ENCODE assay signal across 9 cellular contexts in genomic region chr5:150295172-150295611, GRCh38. TPM values are rescaled to one million over a fixed set of nuclear protein-coding genes. Genes with fewer than 3 reads are reported as not detected.
A peak's percentile ranks its signal among the peaks of the same experiment; 100 is the strongest.
DNase-seq lines count a peak whose midpoint lies in the region; ATAC-seq and TF ChIP-seq lines count a peak whose summit lies in the region.
"Had no signal": no experiment of that assay in that cellular context is flagged by ENCODE, and none has a peak within 500 bp of the region (broad histone marks: within the 10 kb centered on the region; RNA-seq: fewer than 3 reads in every experiment).

No MANE protein-coding gene starts in this region.

- CTCF ChIA-PET in OCI-LY7 (lab: Charles Lee; ENCODE audit: unreplicated experiment) = no interaction called here

- H3K36me3 Mint-ChIP-seq in nephron (ENCODE audit: low read depth) = no peaks in the 10 kb centered on the region

- no peak overlapping the region for H3K4me3 Mint-ChIP-seq in nephron

- no peak for TF ChIP-seq CTCF in colonic mucosa (IDR thresholded peaks at IDR 0.05)
- TF ChIP-seq CTCF in nephron (IDR thresholded peaks at IDR 0.05; ENCODE audit: unreplicated experiment in 3 of 3) = no peak
- TF ChIP-seq CTCF in OCI-LY7 (conservative IDR thresholded peaks at IDR 0.05; ENCODE audit: low read length) = no peak

- H3K9me2 ChIP-seq in OCI-LY7 (ENCODE audit: insufficient read depth, low read length) = no peaks in the 10 kb centered on the region

- peak overlapping the region in 2 of 3 experiments; percentile 63 to 70 for H3K27ac Mint-ChIP-seq in nephron

- H3K9ac ChIP-seq in BLaER1 (no peak overlapping the region), colonic mucosa (ENCODE audit: low read depth in 2 of 2, low read length in 2 of 2) (no peak overlapping the region)

- H2AFZ ChIP-seq in OCI-LY7 (ENCODE audit: low read length) = no peak overlapping the region

- H3K27me3 Mint-ChIP-seq in nephron (ENCODE audit: low read depth) = peaks cover 12% of the 10 kb centered on the region

- H3K4me1 Mint-ChIP-seq in nephron = peaks cover 47% of the 10 kb centered on the region

- no TSS peak for BruUV-seq in OCI-LY7 (replicated peaks; lab: Mats Ljungman, UMichigan)

- H3K9me3 ChIP-seq in BLaER1 = no peaks in the 10 kb centered on the region
- H3K9me3 ChIP-seq in colonic mucosa = no peaks in the 10 kb centered on the region
- no peaks in the 10 kb centered on the region for H3K9me3 ChIP-seq in OCI-LY7 (ENCODE audit: low read length)

- H3K27ac ChIP-seq in BLaER1 = peak overlapping the region; percentile 1; the same call in 1 of the 2 replicates
- no peak overlapping the region for H3K27ac ChIP-seq in colonic mucosa
- H3K27ac ChIP-seq in OCI-LY7 (ENCODE audit: low read depth, low read length, poor library complexity, severe bottlenecking) = no peak overlapping the region

- ATAC-seq in GM18519 (IDR thresholded peaks at IDR 0.05; ENCODE audit: low FRiP score, unreplicated experiment) = no peak

- peak; percentile 49 for DNase-seq in NCI-H1694 treated with DMSO at 0.1 percent for 48 hours (lab: John Stamatoyannopoulos, UW)
- DNase-seq in colonic mucosa = peak; percentile 45
- no peak for DNase-seq in erythroblast (lab: John Stamatoyannopoulos, UW)
- no peak for DNase-seq in OCI-LY7 (ENCODE audit: low spot score)
- no peak for DNase-seq in cortex of kidney (lab: John Stamatoyannopoulos, UW)
- DNase-seq: stimulated activated CD4-positive, alpha-beta T cell treated with anti-CD3 and anti-CD28 coated beads, Interleukin-15, amount 100 ng/mL, for 24 hours had no signal

- H3K4me3 ChIP-seq in BLaER1 (no peak overlapping the region), colonic mucosa (no peak overlapping the region), OCI-LY7 (ENCODE audit: low read depth, low read length, poor library complexity, severe bottlenecking) (no peak overlapping the region)

- H3K79me2 ChIP-seq in OCI-LY7 (ENCODE audit: insufficient read depth, low read depth, low read length) = no peaks in the 10 kb centered on the region

- no peaks in the 10 kb centered on the region for H3K27me3 ChIP-seq in BLaER1
- no peaks in the 10 kb centered on the region for H3K27me3 ChIP-seq in colonic mucosa

- H4K20me1 ChIP-seq in BLaER1 (no peaks in the 10 kb centered on the region), OCI-LY7 (ENCODE audit: insufficient read depth, low read length) (no peaks in the 10 kb centered on the region)

- TF ChIP-seq POLR2A in erythroblast (IDR thresholded peaks at IDR 0.05; ENCODE audit: low read length) = no peak

- POLR2A ChIA-PET in OCI-LY7 (lab: Charles Lee) = no interaction called here

- intact Hi-C loops in colonic mucosa (cut with DNase I) = no loop called here
- intact Hi-C loops in OCI-LY7 (cut with micrococcal nuclease; ENCODE audit: unreplicated experiment) = no loop called here

- H3K4me2 ChIP-seq in BLaER1 = peak overlapping the region; percentile 84
- H3K4me2 ChIP-seq in OCI-LY7 (ENCODE audit: low read length) = no peak overlapping the region

- H3K9me3 Mint-ChIP-seq in nephron = no peaks in the 10 kb centered on the region

- H3K36me3 ChIP-seq in BLaER1 (no peaks in the 10 kb centered on the region), colonic mucosa (no peaks in the 10 kb centered on the region), OCI-LY7 (ENCODE audit: insufficient read depth, low read length) (no peaks in the 10 kb centered on the region)

- H3K4me1 ChIP-seq in BLaER1 (peaks cover 43% of the 10 kb centered on the region), colonic mucosa (no peaks in the 10 kb centered on the region), OCI-LY7 (ENCODE audit: insufficient read depth, low read length, poor library complexity, severe bottlenecking) (no peaks in the 10 kb centered on the region)

RNA-seq across cellular contexts. Expression of gene CAMK2A, which starts 5.6 kb away (rescaled TPM):
- under 1 TPM; 0.05 to 0.61 TPM for total RNA-seq in colonic mucosa
- total RNA-seq in OCI-LY7 (2014; rRNA removed; shearing (Covaris generic)) = not detected in 2 replicates
- total RNA-seq in OCI-LY7 (2022) = not detected in 2 replicates

RNA-seq across cellular contexts. Expression of gene ARSI, which starts 7.5 kb away (rescaled TPM):
- total RNA-seq in colonic mucosa = under 1 TPM; 0.17 to 0.69 TPM
- total RNA-seq in OCI-LY7 (2014; rRNA removed; shearing (Covaris generic)) = not detected in 2 replicates
- not detected in 2 replicates for total RNA-seq in OCI-LY7 (2022)

Comparison
In these comparisons a context has a peak if more than half of its experiments do, and no peak if none do; other contexts are left out.
1. DNase-seq: peak in NCI-H1694 treated with DMSO at 0.1 percent for 48 hours (single experiment) and colonic mucosa (single experiment); none in erythroblast (0 of 2), OCI-LY7 (single experiment) and cortex of kidney (single experiment).